1 cellular context compared by ENCODE assay signal in the genomic region with DNA sequence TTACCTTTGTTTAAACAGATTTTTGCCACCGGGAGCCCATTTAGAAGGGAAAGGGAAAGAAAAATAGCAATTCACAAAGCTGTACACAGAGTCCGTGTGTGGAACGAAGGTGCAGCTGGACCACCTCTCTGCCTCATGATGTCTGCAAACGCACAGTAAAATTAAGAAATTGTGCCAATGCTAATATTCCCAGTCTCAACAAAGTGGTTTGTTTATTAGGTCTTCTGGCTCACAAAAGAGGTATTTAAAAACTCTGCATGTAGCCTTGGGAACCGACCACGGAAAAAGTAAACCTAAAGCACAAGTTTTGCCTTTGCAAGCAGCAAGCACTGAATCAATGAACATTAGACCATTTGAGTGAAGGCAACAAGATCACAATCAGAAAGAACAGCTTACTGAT.
TF ChIP-seq lines count a peak whose summit lies in the region.

No MANE protein-coding gene starts in this region.

TF ChIP-seq in HepG2, 621 proteins besides CTCF, POLR2A, EP300 and RAD21 (continued from another document):
- TF ChIP-seq, protein P1, sequence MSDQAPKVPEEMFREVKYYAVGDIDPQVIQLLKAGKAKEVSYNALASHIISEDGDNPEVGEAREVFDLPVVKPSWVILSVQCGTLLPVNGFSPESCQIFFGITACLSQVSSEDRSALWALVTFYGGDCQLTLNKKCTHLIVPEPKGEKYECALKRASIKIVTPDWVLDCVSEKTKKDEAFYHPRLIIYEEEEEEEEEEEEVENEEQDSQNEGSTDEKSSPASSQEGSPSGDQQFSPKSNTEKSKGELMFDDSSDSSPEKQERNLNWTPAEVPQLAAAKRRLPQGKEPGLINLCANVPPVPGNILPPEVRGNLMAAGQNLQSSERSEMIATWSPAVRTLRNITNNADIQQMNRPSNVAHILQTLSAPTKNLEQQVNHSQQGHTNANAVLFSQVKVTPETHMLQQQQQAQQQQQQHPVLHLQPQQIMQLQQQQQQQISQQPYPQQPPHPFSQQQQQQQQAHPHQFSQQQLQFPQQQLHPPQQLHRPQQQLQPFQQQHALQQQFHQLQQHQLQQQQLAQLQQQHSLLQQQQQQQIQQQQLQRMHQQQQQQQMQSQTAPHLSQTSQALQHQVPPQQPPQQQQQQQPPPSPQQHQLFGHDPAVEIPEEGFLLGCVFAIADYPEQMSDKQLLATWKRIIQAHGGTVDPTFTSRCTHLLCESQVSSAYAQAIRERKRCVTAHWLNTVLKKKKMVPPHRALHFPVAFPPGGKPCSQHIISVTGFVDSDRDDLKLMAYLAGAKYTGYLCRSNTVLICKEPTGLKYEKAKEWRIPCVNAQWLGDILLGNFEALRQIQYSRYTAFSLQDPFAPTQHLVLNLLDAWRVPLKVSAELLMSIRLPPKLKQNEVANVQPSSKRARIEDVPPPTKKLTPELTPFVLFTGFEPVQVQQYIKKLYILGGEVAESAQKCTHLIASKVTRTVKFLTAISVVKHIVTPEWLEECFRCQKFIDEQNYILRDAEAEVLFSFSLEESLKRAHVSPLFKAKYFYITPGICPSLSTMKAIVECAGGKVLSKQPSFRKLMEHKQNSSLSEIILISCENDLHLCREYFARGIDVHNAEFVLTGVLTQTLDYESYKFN (CRISPR knock-in tag; conservative IDR thresholded peaks at IDR 0.05), result 0 out of 2 replicates have a peak, but pooled peaks have one; percentile 25
- no peak for TF ChIP-seq AKAP8 (CRISPR knock-in tag; IDR thresholded peaks at IDR 0.05)
- no peak for TF ChIP-seq ZNF24 (IDR thresholded peaks at IDR 0.05)
- no peak for TF ChIP-seq NFE2 (CRISPR knock-in tag; IDR thresholded peaks at IDR 0.05)
